ENCODE assay signal across 10 cellular contexts in the genomic region with DNA sequence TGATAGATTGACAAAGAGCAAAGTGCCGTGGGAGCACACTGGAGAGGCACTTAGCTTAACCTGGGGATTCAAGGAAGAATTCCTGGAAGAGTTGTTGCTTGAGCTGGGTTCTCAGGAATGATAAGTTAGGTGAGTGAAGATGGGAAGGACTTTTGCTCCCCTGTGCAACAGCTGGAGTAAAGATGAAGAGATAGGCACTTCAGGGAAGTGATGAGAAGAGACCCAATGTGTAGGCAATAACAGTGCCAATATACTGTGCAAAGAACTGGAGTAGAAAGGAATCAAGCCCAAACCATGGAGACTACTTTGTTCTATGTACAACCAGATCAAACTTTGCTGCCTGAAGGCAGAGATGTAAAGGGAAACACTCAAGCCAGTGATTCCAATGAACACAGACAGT.
"Had no signal": no experiment of that assay in that cellular context is flagged by ENCODE, and none has a peak within 500 bp of the region (broad histone marks: within the 10 kb centered on the region; RNA-seq: fewer than 3 reads in every experiment).

No MANE protein-coding gene starts in this region.

- H3K4me1 ChIP-seq: HAP-1 had no signal

- H3K4me3 Mint-ChIP-seq: HFFc6, IgD-negative memory B cell had no signal

- ATAC-seq: HCT116, HepG2 had no signal

- H3K9me3 Mint-ChIP-seq: IgD-negative memory B cell had no signal

- H3K9me3 ChIP-seq: HAP-1 had no signal

- H3K27ac Mint-ChIP-seq: HFFc6, IgD-negative memory B cell had no signal

- DNase-seq: GM23248, GOT3, H7, HFFc6, KG1 had no signal

- FAIRE-seq: HepG2 had no signal

- H3K27ac ChIP-seq: GM23248, HL-60 had no signal

- H3K36me3 Mint-ChIP-seq: IgD-negative memory B cell had no signal

- H2AFZ ChIP-seq: GM23248 had no signal

- H3K4me3 ChIP-seq: GM23248, HAP-1 had no signal

- H3K9ac ChIP-seq: GM23248 had no signal

- H3K4me1 Mint-ChIP-seq: IgD-negative memory B cell had no signal
